ENCODE assay signal across 14 cellular contexts in the genomic region with DNA sequence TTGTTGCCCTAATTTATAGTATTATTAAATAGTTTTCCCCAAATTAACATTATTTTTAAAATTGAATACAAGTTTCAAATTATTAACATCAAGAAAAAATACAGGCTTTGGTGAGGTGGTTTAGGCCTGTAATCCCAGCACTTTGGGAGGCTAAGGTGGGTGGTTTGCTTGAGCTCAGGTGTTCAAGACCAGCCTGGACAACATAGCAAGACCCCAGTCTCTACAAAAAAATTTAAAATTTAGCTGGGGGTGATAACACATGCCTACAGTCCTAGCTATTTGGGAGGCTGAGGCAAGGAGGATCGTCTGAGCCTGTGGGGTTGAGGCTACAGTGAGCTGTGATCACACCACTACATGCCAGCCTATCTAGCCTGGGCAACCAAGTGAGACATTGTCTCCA. TPM values are rescaled to one million over a fixed set of nuclear protein-coding genes. Genes with fewer than 3 reads are reported as not detected.
DNase-seq lines count a peak whose midpoint lies in the region; ATAC-seq and TF ChIP-seq lines count a peak whose summit lies in the region.
"Had no signal": no experiment of that assay in that cellular context is flagged by ENCODE, and none has a peak within 500 bp of the region (broad histone marks: within the 10 kb centered on the region; RNA-seq: fewer than 3 reads in every experiment).

No MANE protein-coding gene starts in this region.

- TF ChIP-seq RAD21 in IMR-90 (IDR thresholded peaks at IDR 0.05; ENCODE audit: low read length), result no peak

- no peaks in the 10 kb centered on the region for H3K4me1 ChIP-seq in IMR-90 (ENCODE audit: control insufficient read depth, insufficient read depth, low read length)
- peaks cover 13% of the 10 kb centered on the region; the same call in 1 of the 2 replicates for H3K4me1 ChIP-seq in GM23338 (ENCODE audit: insufficient read depth)
- peaks cover 3 to 15% of the 10 kb centered on the region in 2 donors for H3K4me1 ChIP-seq in adrenal gland (replicated peaks in 1 of 2)

- CTCF ChIA-PET in IMR-90 (lab: Yijun Ruan, JAX), result no interaction called here

- no peak overlapping the region for H2AK9ac ChIP-seq in IMR-90 (replicated peaks; ENCODE audit: low read depth, low read length, poor library complexity)

- H2BK15ac ChIP-seq in IMR-90 (ENCODE audit: low read depth, low read length), result peak overlapping the region; percentile 64; the same call in 1 of the 3 replicates

- no peak overlapping the region for H3K23ac ChIP-seq in IMR-90 (ENCODE audit: low read depth, low read length)

- dilution Hi-C loops in IMR-90 (cut with HindIII; ENCODE audit: low sequenced_read_pairs, unreplicated experiment), result no loop called here

- no CpG with 5 or more reads among the region's 1 CpG for WGBS in IMR-90 (ENCODE audit: extremely low coverage in 2 of 2, insufficient read length in 1 of 2), 2 experiments
- 67 to 86% (median 73%) methylated on average over 1 of the region's 1 CpG for WGBS in adrenal gland, 4 donors

- no peak overlapping the region for H2BK5ac ChIP-seq in IMR-90 (ENCODE audit: low read depth, low read length, poor library complexity, severe bottlenecking)

- DNase-seq in IMR-90, result no peak
- no peak for DNase-seq in central memory CD8-positive, alpha-beta T cell (ENCODE audit: low spot score in 2 of 2)
- no peak for DNase-seq in memory B cell (ENCODE audit: low spot score in 2 of 2)
- DNase-seq in NCI-H510A treated with DMSO at 0.1 percent for 48 hours (lab: John Stamatoyannopoulos, UW), result no peak
- DNase-seq in GM23338 (ENCODE audit: low spot score), result no peak
- DNase-seq in adrenal gland, result no peak
- DNase-seq: ACHN; Caco-2; CD4-positive, alpha-beta T cell; GM23248; H9; KBM-7 had no signal

- H3K27ac ChIP-seq in IMR-90 (ENCODE audit: insufficient read depth, low read length) (no peak overlapping the region), GM23338 (ENCODE audit: low read depth) (no peak overlapping the region), adrenal gland (no peak overlapping the region)
- H3K27ac ChIP-seq: C4-2B had no signal

- H3K4ac ChIP-seq in IMR-90 (ENCODE audit: low read depth, low read length), result peak overlapping the region; percentile 8; the same call in 1 of the 2 replicates

- H4K20me1 ChIP-seq in IMR-90 (ENCODE audit: insufficient read depth, low read length), result no peaks in the 10 kb centered on the region
- no peaks in the 10 kb centered on the region for H4K20me1 ChIP-seq in GM23338 (replicated peaks; ENCODE audit: insufficient read depth)

- TF ChIP-seq CTCF in IMR-90 (conservative IDR thresholded peaks at IDR 0.05; ENCODE audit: low read depth, low read length) (no peak), GM23338 (conservative IDR thresholded peaks at IDR 0.05; ENCODE audit: low read depth in 2 of 2) (no peak), adrenal gland (IDR thresholded peaks at IDR 0.05) (no peak)

- no peak overlapping the region; a peak in 1 of 4 replicates for H4K8ac ChIP-seq in IMR-90 (ENCODE audit: low read depth in 2 of 2, low read length in 2 of 2)

- H3F3A ChIP-seq in GM23338 (replicated peaks; ENCODE audit: low read depth), result no peaks in the 10 kb centered on the region; the same call in 1 of the 2 replicates

- no peak overlapping the region for H3K9ac ChIP-seq in IMR-90 (ENCODE audit: low read depth, low read length)

- no peak overlapping the region for H3K4me2 ChIP-seq in IMR-90 (ENCODE audit: low read depth, low read length)
- no peak overlapping the region for H3K4me2 ChIP-seq in GM23338

- no peak overlapping the region for H3K14ac ChIP-seq in IMR-90 (replicated peaks; ENCODE audit: low read depth, low read length)

- H3K9me3 ChIP-seq in IMR-90 (ENCODE audit: control insufficient read depth, insufficient read depth, low read length) (no peaks in the 10 kb centered on the region), adrenal gland (replicated peaks in 1 of 3) (no peaks in the 10 kb centered on the region)
- H3K9me3 ChIP-seq: Caco-2 had no signal

- in situ Hi-C loops in IMR-90 (cut with MboI; ENCODE audit: low sequenced_read_pairs), result no loop called here

- H3K79me1 ChIP-seq in IMR-90 (ENCODE audit: low read depth in 1 of 2, low read length in 2 of 2), result peaks cover 9 to 10% of the 10 kb centered on the region in 2 experiments; a peak in 3 of 4 replicates

- no peaks in the 10 kb centered on the region for H3K9me2 ChIP-seq in GM23338 (ENCODE audit: insufficient read depth)

- no peaks in the 10 kb centered on the region for H3K9me3 Mint-ChIP-seq in central memory CD8-positive, alpha-beta T cell
- no peaks in the 10 kb centered on the region for H3K9me3 Mint-ChIP-seq in memory B cell
- no peaks in the 10 kb centered on the region; the same call in 1 of the 3 replicates for H3K9me3 Mint-ChIP-seq in GM23338
- H3K9me3 Mint-ChIP-seq: CD4-positive, alpha-beta T cell had no signal

- H3K27me3 Mint-ChIP-seq in central memory CD8-positive, alpha-beta T cell, result no peaks in the 10 kb centered on the region
- no peaks in the 10 kb centered on the region for H3K27me3 Mint-ChIP-seq in memory B cell
- peaks cover 5% of the 10 kb centered on the region for H3K27me3 Mint-ChIP-seq in GM23338 (ENCODE audit: insufficient read depth, low read depth, poor library complexity)
- H3K27me3 Mint-ChIP-seq: CD4-positive, alpha-beta T cell had no signal

- intact Hi-C loops in IMR-90 (cut with micrococcal nuclease), result no loop called here
- intact Hi-C loops in adrenal gland (cut with DNase I), result no loop called here

- BruUV-seq in IMR-90 (replicated peaks; lab: Mats Ljungman, UMichigan), result no TSS peak

- no peak overlapping the region for H3K4me3 Mint-ChIP-seq in central memory CD8-positive, alpha-beta T cell
- H3K4me3 Mint-ChIP-seq in memory B cell (no peak overlapping the region), GM23338 (no peak overlapping the region)
- H3K4me3 Mint-ChIP-seq: CD4-positive, alpha-beta T cell; H9 had no signal

- H3K4me3 ChIP-seq in IMR-90 (ENCODE audit: insufficient read depth, low read depth, low read length), result no peak overlapping the region
- H3K4me3 ChIP-seq in GM23338, result no peak overlapping the region
- no peak overlapping the region for H3K4me3 ChIP-seq in adrenal gland
- H3K4me3 ChIP-seq: GM23248 had no signal

- no peak overlapping the region for H3K56ac ChIP-seq in IMR-90 (ENCODE audit: extremely low read depth, insufficient read depth, low read length)

- H3K4me1 Mint-ChIP-seq in central memory CD8-positive, alpha-beta T cell, result peaks cover 15% of the 10 kb centered on the region
- H3K4me1 Mint-ChIP-seq in memory B cell (peaks cover 11% of the 10 kb centered on the region), GM23338 (peaks cover 21% of the 10 kb centered on the region; the same call in 2 of the 3 replicates)

- peaks cover 6% of the 10 kb centered on the region; the same call in 1 of the 2 replicates for H3K9me1 ChIP-seq in IMR-90 (ENCODE audit: insufficient read depth, low read length)

- no peaks in the 10 kb centered on the region for H3K27me3 ChIP-seq in IMR-90 (ENCODE audit: control insufficient read depth, insufficient read depth, low read length)
- H3K27me3 ChIP-seq in GM23338 (ENCODE audit: insufficient read depth), result no peaks in the 10 kb centered on the region
- no peaks in the 10 kb centered on the region for H3K27me3 ChIP-seq in adrenal gland

- TF ChIP-seq POLR2A in IMR-90 (IDR thresholded peaks at IDR 0.05; ENCODE audit: low read depth, low read length), result no peak
- TF ChIP-seq POLR2A in adrenal gland (IDR thresholded peaks at IDR 0.05), result no peak

- peak overlapping the region; percentile 72; the same call in 1 of the 2 replicates for H2BK20ac ChIP-seq in IMR-90 (ENCODE audit: low read depth, low read length)

- H3K36me3 ChIP-seq in IMR-90 (ENCODE audit: control insufficient read depth, insufficient read depth, low read length) (no peaks in the 10 kb centered on the region), GM23338 (ENCODE audit: insufficient read depth) (no peaks in the 10 kb centered on the region), adrenal gland (replicated peaks in 1 of 2) (no peaks in the 10 kb centered on the region)

- no peak overlapping the region for H3K18ac ChIP-seq in IMR-90 (ENCODE audit: low read depth, low read length)

- H2BK120ac ChIP-seq in IMR-90 (ENCODE audit: low read depth, low read length), result peak overlapping the region; percentile 27; the same call in 1 of the 2 replicates

- peak overlapping the region; percentile 61; the same call in 1 of the 2 replicates for H2AK5ac ChIP-seq in IMR-90 (ENCODE audit: low read depth, low read length)

- POLR2A ChIA-PET in IMR-90 (lab: Charles Lee; ENCODE audit: unreplicated experiment), result no interaction called here

- H3K79me2 ChIP-seq in GM23338 (replicated peaks; ENCODE audit: insufficient read depth), result peaks cover 7% of the 10 kb centered on the region

- no peak overlapping the region for H3K27ac Mint-ChIP-seq in central memory CD8-positive, alpha-beta T cell (ENCODE audit: low read depth)
- H3K27ac Mint-ChIP-seq in memory B cell (no peak overlapping the region), GM23338 (no peak overlapping the region)
- H3K27ac Mint-ChIP-seq: CD4-positive, alpha-beta T cell had no signal

- peak overlapping the region; percentile 14; the same call in 1 of the 2 replicates for H4K91ac ChIP-seq in IMR-90 (ENCODE audit: insufficient read depth, low read depth, low read length)

- ATAC-seq in IMR-90 (ENCODE audit: low read depth) (no peak), memory B cell (ENCODE audit: low read depth) (peak; percentile 29), GM23338 (no peak)
- peak; percentile 44 for ATAC-seq in central memory CD8-positive, alpha-beta T cell (replicated peaks; ENCODE audit: extremely low read depth, poor library complexity, severe bottlenecking)

- peaks cover 7% of the 10 kb centered on the region for H3K36me3 Mint-ChIP-seq in central memory CD8-positive, alpha-beta T cell (ENCODE audit: insufficient read depth)
- H3K36me3 Mint-ChIP-seq in memory B cell, result no peaks in the 10 kb centered on the region
- no peaks in the 10 kb centered on the region for H3K36me3 Mint-ChIP-seq in GM23338 (ENCODE audit: low read depth)

- H4K5ac ChIP-seq in IMR-90 (ENCODE audit: low read depth, low read length), result no peak overlapping the region

- H2AFZ ChIP-seq in IMR-90 (replicated peaks; ENCODE audit: low read length, poor library complexity) (no peak overlapping the region), GM23338 (no peak overlapping the region)
- H2AFZ ChIP-seq: GM23248 had no signal

RNA-seq across cellular contexts. Expression of a gene that starts 4.0 kb away (rescaled TPM):
- total RNA-seq in IMR-90 (2012; rRNA removed) (5.4 and 9.7 TPM in 2 replicates), adrenal gland (10 to 100 TPM in 6 of 8 donors, 1 to 10 TPM in 2; 5.1 to 20.2 (median 13.0) TPM)
- polyA plus RNA-seq in IMR-90 (2012; rRNA removed) (3.2 and 4.5 TPM in 2 replicates), GM23338 (2016; fragmentation: Nextera tagmentation; extraction: Ambion mirVana) (23.6 and 29.3 TPM in 2 replicates), adrenal gland (10 to 100 TPM in 1 of 3 donors, 1 to 10 TPM in 2; 3.6 to 24.2 (median 6.5) TPM)
- 0.31 and 1.9 TPM in 2 replicates for polyA plus RNA-seq in IMR-90 (2012; cell fraction: cytosol; rRNA removed)
- 0.46 and 2.6 TPM in 2 replicates for polyA plus RNA-seq in IMR-90 (2012; cell fraction: nucleus; rRNA removed; ENCODE audit: low replicate concordance)
- 7.6 and 10.6 TPM in 2 replicates for total RNA-seq in GM23338 (2014; rRNA removed; shearing (Covaris generic))

RNA-seq across cellular contexts. Expression of a gene that starts 28.5 kb away (rescaled TPM):
- total RNA-seq in IMR-90 (2012; rRNA removed) (not detected in 2 replicates), adrenal gland (not detected)
- polyA plus RNA-seq in IMR-90 (2012; rRNA removed) (not detected in 2 replicates), GM23338 (2016; fragmentation: Nextera tagmentation; extraction: Ambion mirVana) (0.24 and 0.44 TPM in 2 replicates), adrenal gland (under 1 TPM in 1 of 3 donors, not detected in 2; 0.17 TPM)
- not detected in 2 replicates for polyA plus RNA-seq in IMR-90 (2012; cell fraction: cytosol; rRNA removed)
- not detected in 2 replicates for polyA plus RNA-seq in IMR-90 (2012; cell fraction: nucleus; rRNA removed; ENCODE audit: low replicate concordance)
- total RNA-seq in GM23338 (2014; rRNA removed; shearing (Covaris generic)), result 0.83 TPM in 1 of 2 replicates, not detected in the other
- total RNA-seq: Caco-2; CD4-positive, alpha-beta T cell; GM23248; H9 had no signal
- polyA plus RNA-seq: BJ, GM23248 had no signal

RNA-seq across cellular contexts. Expression of a gene that starts 49.1 kb away (rescaled TPM):
- total RNA-seq in IMR-90 (2012; rRNA removed), result 0.28 and 0.54 TPM in 2 replicates
- polyA plus RNA-seq in IMR-90 (2012; rRNA removed), result 0.22 and 0.34 TPM in 2 replicates
- polyA plus RNA-seq in IMR-90 (2012; cell fraction: cytosol; rRNA removed), result 0.25 and 0.31 TPM in 2 replicates
- 0.05 and 0.08 TPM in 2 replicates for polyA plus RNA-seq in IMR-90 (2012; cell fraction: nucleus; rRNA removed; ENCODE audit: low replicate concordance)
- total RNA-seq in GM23338 (2014; rRNA removed; shearing (Covaris generic)), result 1.6 and 3.7 TPM in 2 replicates
- 0.97 and 1.0 TPM in 2 replicates for polyA plus RNA-seq in GM23338 (2016; fragmentation: Nextera tagmentation; extraction: Ambion mirVana)
- 1 to 10 TPM; 1.8 to 6.7 (median 2.6) TPM for total RNA-seq in adrenal gland
- 1 to 10 TPM in 2 of 3 donors, under 1 TPM in 1; 0.74 to 1.8 (median 1.3) TPM for polyA plus RNA-seq in adrenal gland

Comparison
In these comparisons a context has a peak if more than half of its experiments do, and no peak if none do; other contexts are left out.
1. ATAC-seq: peak in central memory CD8-positive, alpha-beta T cell (single experiment) and memory B cell (single experiment); none in IMR-90 (single experiment) and GM23338 (single experiment).